23 cellular contexts compared by ENCODE assay signal in genomic region chr19:32450217-32450616, GRCh38. TPM values are rescaled to one million over a fixed set of nuclear protein-coding genes. Genes with fewer than 3 reads are reported as not detected.
DNase-seq lines count a peak whose midpoint lies in the region; ATAC-seq lines count a peak whose summit lies in the region.
"Had no signal": no experiment of that assay in that cellular context is flagged by ENCODE, and none has a peak within 500 bp of the region (broad histone marks: within the 10 kb centered on the region; RNA-seq: fewer than 3 reads in every experiment).

No MANE protein-coding gene starts in this region.

- peaks cover 2% of the 10 kb centered on the region for H3K36me3 Mint-ChIP-seq in activated naive CD8-positive, alpha-beta T cell treated with anti-CD3 and anti-CD28 coated beads, Interleukin-2, amount 10 ng/mL, durations not matched to agents 7 days and 5 days
- peaks cover 5% of the 10 kb centered on the region for H3K36me3 Mint-ChIP-seq in activated naive CD8-positive, alpha-beta T cell treated with anti-CD3 and anti-CD28 coated beads for 36 hours
- H3K36me3 Mint-ChIP-seq: CD4-positive, alpha-beta memory T cell had no signal

- H3K27me3 Mint-ChIP-seq in activated naive CD8-positive, alpha-beta T cell treated with anti-CD3 and anti-CD28 coated beads, Interleukin-2, amount 10 ng/mL, durations not matched to agents 7 days and 5 days: no peaks in the 10 kb centered on the region
- no peaks in the 10 kb centered on the region for H3K27me3 Mint-ChIP-seq in activated naive CD8-positive, alpha-beta T cell treated with anti-CD3 and anti-CD28 coated beads for 36 hours
- H3K27me3 Mint-ChIP-seq: CD4-positive, alpha-beta memory T cell had no signal

- H3K9me3 ChIP-seq in adipocyte (ENCODE audit: control insufficient read depth, low read length): no peaks in the 10 kb centered on the region
- H3K9me3 ChIP-seq: BLaER1 had no signal

- intact Hi-C loops in Right ventricle myocardium superior (cut with DNase I): no loop called here

- no peak overlapping the region for H3K4me3 Mint-ChIP-seq in activated naive CD8-positive, alpha-beta T cell treated with anti-CD3 and anti-CD28 coated beads, Interleukin-2, amount 10 ng/mL, durations not matched to agents 7 days and 5 days
- H3K4me3 Mint-ChIP-seq in activated naive CD8-positive, alpha-beta T cell treated with anti-CD3 and anti-CD28 coated beads for 36 hours: no peak overlapping the region
- H3K4me3 Mint-ChIP-seq: CD4-positive, alpha-beta memory T cell had no signal

- H3K36me3 ChIP-seq in adipocyte (ENCODE audit: control insufficient read depth, insufficient read depth, low read length, severe bottlenecking): peaks cover 24% of the 10 kb centered on the region

- H3K9me3 Mint-ChIP-seq in activated naive CD8-positive, alpha-beta T cell treated with anti-CD3 and anti-CD28 coated beads, Interleukin-2, amount 10 ng/mL, durations not matched to agents 7 days and 5 days: no peaks in the 10 kb centered on the region
- no peaks in the 10 kb centered on the region for H3K9me3 Mint-ChIP-seq in activated naive CD8-positive, alpha-beta T cell treated with anti-CD3 and anti-CD28 coated beads for 36 hours

- no peak for ATAC-seq in activated naive CD8-positive, alpha-beta T cell treated with anti-CD3 and anti-CD28 coated beads, Interleukin-2, amount 10 ng/mL, durations not matched to agents 7 days and 5 days (ENCODE audit: low read depth)
- ATAC-seq in Right ventricle myocardium superior (ENCODE audit: poor library complexity): no peak
- ATAC-seq in HG03457 (IDR thresholded peaks at IDR 0.05; ENCODE audit: unreplicated experiment): no peak
- ATAC-seq: HepG2, SK-N-SH treated with all-trans-retinoic acid at 6 μM for 48 hours had no signal

- DNase-seq in activated naive CD8-positive, alpha-beta T cell treated with anti-CD3 and anti-CD28 coated beads, Interleukin-2, amount 10 ng/mL, durations not matched to agents 7 days and 5 days: no peak
- no peak for DNase-seq in activated naive CD8-positive, alpha-beta T cell treated with anti-CD3 and anti-CD28 coated beads for 36 hours
- peak; percentile 74 for DNase-seq in adipocyte (ENCODE audit: low read depth)
- peak; percentile 49 for DNase-seq in fibroblast of the conjunctiva (ENCODE audit: low read depth)
- DNase-seq in stromal cell of bone marrow (ENCODE audit: low read depth): peak; percentile 11
- DNase-seq in Right ventricle myocardium superior: no peak
- DNase-seq in NCI-H524 (lab: John Stamatoyannopoulos, UW): no peak
- DNase-seq: 8988T; CD4-positive, alpha-beta memory T cell; DMS153; GF-D8; H7; KG1; NCI-H1417; NCI-H187; NCI-H226; NCI-H524 treated with DMSO at 0.1 percent for 48 hours; RPMI8226; SIG-M5 had no signal

- H3K9ac ChIP-seq in adipocyte (ENCODE audit: low read length): no peak overlapping the region
- H3K9ac ChIP-seq: BLaER1 had no signal

- POLR2A ChIA-PET in activated naive CD8-positive, alpha-beta T cell treated with anti-CD3 and anti-CD28 coated beads, Interleukin-2, amount 10 ng/mL, durations not matched to agents 7 days and 5 days (lab: Charles Lee): no interaction called here

- H3K27me3 ChIP-seq in adipocyte (replicated peaks; ENCODE audit: control insufficient read depth, insufficient read depth, low read length): no peaks in the 10 kb centered on the region
- H3K27me3 ChIP-seq: BLaER1 had no signal

- H3K27ac Mint-ChIP-seq in activated naive CD8-positive, alpha-beta T cell treated with anti-CD3 and anti-CD28 coated beads, Interleukin-2, amount 10 ng/mL, durations not matched to agents 7 days and 5 days: peak overlapping the region; percentile 62
- no peak overlapping the region for H3K27ac Mint-ChIP-seq in activated naive CD8-positive, alpha-beta T cell treated with anti-CD3 and anti-CD28 coated beads for 36 hours
- H3K27ac Mint-ChIP-seq: CD4-positive, alpha-beta memory T cell had no signal

- H3K4me3 ChIP-seq in adipocyte (ENCODE audit: low read length): no peak overlapping the region
- H3K4me3 ChIP-seq: BLaER1 had no signal

- no peaks in the 10 kb centered on the region for H3K4me1 ChIP-seq in adipocyte (ENCODE audit: control insufficient read depth, insufficient read depth, low read length)
- H3K4me1 ChIP-seq: BLaER1 had no signal

- no peaks in the 10 kb centered on the region for H3K4me1 Mint-ChIP-seq in activated naive CD8-positive, alpha-beta T cell treated with anti-CD3 and anti-CD28 coated beads, Interleukin-2, amount 10 ng/mL, durations not matched to agents 7 days and 5 days
- H3K4me1 Mint-ChIP-seq in activated naive CD8-positive, alpha-beta T cell treated with anti-CD3 and anti-CD28 coated beads for 36 hours: no peaks in the 10 kb centered on the region

RNA-seq across cellular contexts. Expression of gene DPY19L3, which starts 44.6 kb away (rescaled TPM):
- total RNA-seq in activated naive CD8-positive, alpha-beta T cell treated with anti-CD3 and anti-CD28 coated beads, Interleukin-2, amount 10 ng/mL, durations not matched to agents 7 days and 5 days: 10 to 100 TPM; 15.7 to 17.5 TPM
- 10 to 100 TPM; 16.4 to 18.0 TPM for total RNA-seq in activated naive CD8-positive, alpha-beta T cell treated with anti-CD3 and anti-CD28 coated beads for 36 hours
- 6.5 TPM for total RNA-seq in Right ventricle myocardium superior

Comparison
In these comparisons a context has a peak if more than half of its experiments do, and no peak if none do; other contexts are left out.
1. DNase-seq: peak in adipocyte (single experiment), fibroblast of the conjunctiva (single experiment) and stromal cell of bone marrow (single experiment); none in activated naive CD8-positive, alpha-beta T cell treated with anti-CD3 and anti-CD28 coated beads, Interleukin-2, amount 10 ng/mL, durations not matched to agents 7 days and 5 days (single experiment), activated naive CD8-positive, alpha-beta T cell treated with anti-CD3 and anti-CD28 coated beads for 36 hours (single experiment), Right ventricle myocardium superior (single experiment) and NCI-H524 (0 of 2).